Comparison of ENCODE assay signal across 19 cellular contexts in the genomic region with DNA sequence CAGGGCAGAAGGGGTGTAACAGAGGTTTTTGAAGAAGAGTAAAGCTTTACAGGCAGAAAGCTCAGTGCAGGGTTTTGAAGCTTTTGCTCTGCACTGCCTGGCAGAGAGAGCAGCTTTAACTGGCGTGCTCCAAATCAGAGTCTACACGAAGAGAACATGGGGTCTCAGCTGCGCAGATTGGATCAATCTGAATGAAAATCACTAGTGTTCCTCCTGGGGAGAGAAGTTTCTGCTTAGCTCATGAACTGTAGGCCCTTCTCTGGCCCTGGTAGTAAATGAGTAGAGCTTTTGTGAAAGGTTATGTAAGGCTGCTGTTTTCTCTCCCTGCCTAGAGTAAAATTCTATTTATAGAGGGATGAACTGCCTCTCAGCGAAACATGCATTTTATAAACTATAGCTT. TPM values are rescaled to one million over a fixed set of nuclear protein-coding genes. Genes with fewer than 3 reads are reported as not detected.
DNase-seq lines count a peak whose midpoint lies in the region; ATAC-seq and TF ChIP-seq lines count a peak whose summit lies in the region.
"Had no signal": no experiment of that assay in that cellular context is flagged by ENCODE, and none has a peak within 500 bp of the region (broad histone marks: within the 10 kb centered on the region; RNA-seq: fewer than 3 reads in every experiment).

No MANE protein-coding gene starts in this region.

- H3K27me3 ChIP-seq in BLaER1 treated with 17β-estradiol and CSF1 and Interleukin-3, amounts not matched to agents 10 nM and 100 nM: peaks cover 0 to 6% (median 0%) of the 10 kb centered on the region in 11 experiments; a peak in 1 of 22 replicates
- no peaks in the 10 kb centered on the region for H3K27me3 ChIP-seq in layer of hippocampus (ENCODE audit: control insufficient read depth, insufficient read depth, low read length)
- no peaks in the 10 kb centered on the region for H3K27me3 ChIP-seq in sigmoid colon
- H3K27me3 ChIP-seq: MG63 had no signal

- H3K36me3 ChIP-seq in BLaER1 treated with 17β-estradiol and CSF1 and Interleukin-3, amounts not matched to agents 10 nM and 100 nM: no peaks in the 10 kb centered on the region
- H3K36me3 ChIP-seq in sigmoid colon: no peaks in the 10 kb centered on the region
- H3K36me3 ChIP-seq: MG63 had no signal

- no peaks in the 10 kb centered on the region for H3K9me3 ChIP-seq in BLaER1 treated with 17β-estradiol and CSF1 and Interleukin-3, amounts not matched to agents 10 nM and 100 nM (replicated peaks in 1 of 11)
- H3K9me3 ChIP-seq in sigmoid colon: no peaks in the 10 kb centered on the region
- H3K9me3 ChIP-seq: Caco-2, MG63 had no signal

- WGBS in sigmoid colon, 2 donors: 76 to 81% methylated on average over 4 of the region's 4 CpGs

- H3K4me2 ChIP-seq in BLaER1 treated with 17β-estradiol and CSF1 and Interleukin-3, amounts not matched to agents 10 nM and 100 nM: peak overlapping the region in 8 of 11 experiments; percentile 39 to 59 (median 51); a peak in 12 of 22 replicates

- H3K9ac ChIP-seq in BLaER1 treated with 17β-estradiol and CSF1 and Interleukin-3, amounts not matched to agents 10 nM and 100 nM: no peak overlapping the region

- no peak overlapping the region for H3K27ac ChIP-seq in BLaER1 treated with 17β-estradiol and CSF1 and Interleukin-3, amounts not matched to agents 10 nM and 100 nM
- H3K27ac ChIP-seq in caudate nucleus (ENCODE audit: low read depth, low read length): peak overlapping the region; percentile 96
- H3K27ac ChIP-seq in layer of hippocampus (ENCODE audit: low read depth, low read length): peak overlapping the region; percentile 79
- H3K27ac ChIP-seq in sigmoid colon: peak overlapping the region in 3 of 4 donors; percentile 8 to 64 (median 48)
- H3K27ac ChIP-seq: RWPE1 had no signal

- TF ChIP-seq EP300 in sigmoid colon (IDR thresholded peaks at IDR 0.05): no peak

- peaks cover 0 to 16% (median 12%) of the 10 kb centered on the region in 10 experiments; a peak in 14 of 20 replicates for H3K4me1 ChIP-seq in BLaER1 treated with 17β-estradiol and CSF1 and Interleukin-3, amounts not matched to agents 10 nM and 100 nM
- peaks cover 0 to 17% (median 14%) of the 10 kb centered on the region in 4 donors for H3K4me1 ChIP-seq in sigmoid colon
- H3K4me1 ChIP-seq: Caco-2 had no signal

- intact Hi-C loops in sigmoid colon (cut with DNase I): no loop called here

- no peak for ATAC-seq in activated CD4-positive, CD25-positive, alpha-beta regulatory T cell treated with anti-CD3 and anti-CD28 coated beads, Interleukin-2, amount 50 U/mL, for 24 hours

- no peak for TF ChIP-seq POLR2A in sigmoid colon (IDR thresholded peaks at IDR 0.05)

- peak in 27 of 61 donors; percentile 5 to 71 (median 28) for DNase-seq in caudate nucleus (lab: John Stamatoyannopoulos, UW)
- no peak for DNase-seq in sigmoid colon
- no peak for DNase-seq in NCI-H187 (lab: John Stamatoyannopoulos, UW)
- DNase-seq in NK-92 (lab: John Stamatoyannopoulos, UW; ENCODE audit: unreplicated experiment): no peak
- DNase-seq in NCI-H1048 (lab: John Stamatoyannopoulos, UW): no peak
- DNase-seq: Caco-2; CD4-positive, CD25-positive, alpha-beta regulatory T cell; DMS153; Karpas-422; MG63; NCI-H1092 treated with DMSO at 0.1 percent for 48 hours; NCI-H1694; NCI-H526 treated with DMSO at 0.1 percent for 48 hours; NK-92 treated with Interleukin-12 subunit alpha and Interleukin-12 subunit beta, amount 100 ng/mL, for 24 hours had no signal

- H4K20me1 ChIP-seq in BLaER1 treated with 17β-estradiol and CSF1 and Interleukin-3, amounts not matched to agents 10 nM and 100 nM: no peaks in the 10 kb centered on the region

- no peak overlapping the region for H3K4me3 ChIP-seq in BLaER1 treated with 17β-estradiol and CSF1 and Interleukin-3, amounts not matched to agents 10 nM and 100 nM
- no peak overlapping the region for H3K4me3 ChIP-seq in sigmoid colon
- H3K4me3 ChIP-seq: MG63 had no signal

- no peak for TF ChIP-seq CTCF in sigmoid colon (IDR thresholded peaks at IDR 0.05)

RNA-seq across cellular contexts. Expression of a gene that starts 13.6 kb away (rescaled TPM):
- under 1 TPM; 0.16 to 0.83 (median 0.59) TPM for total RNA-seq in sigmoid colon
- polyA plus RNA-seq in sigmoid colon: under 1 TPM in 1 of 3 donors, not detected in 2; 0.04 TPM
- total RNA-seq: CD4-positive, CD25-positive, alpha-beta regulatory T cell; OCI-LY7 had no signal
- polyA plus RNA-seq: CD4-positive, CD25-positive, alpha-beta regulatory T cell had no signal

Comparison
In these comparisons a context has a peak if more than half of its experiments do, and no peak if none do; other contexts are left out.
1. H3K27ac ChIP-seq: peak in caudate nucleus (single experiment), layer of hippocampus (single experiment) and sigmoid colon (3 of 4); none in BLaER1 treated with 17β-estradiol and CSF1 and Interleukin-3, amounts not matched to agents 10 nM and 100 nM (0 of 11).